Comparison of ENCODE assay signal across 10 cellular contexts in the genomic region with DNA sequence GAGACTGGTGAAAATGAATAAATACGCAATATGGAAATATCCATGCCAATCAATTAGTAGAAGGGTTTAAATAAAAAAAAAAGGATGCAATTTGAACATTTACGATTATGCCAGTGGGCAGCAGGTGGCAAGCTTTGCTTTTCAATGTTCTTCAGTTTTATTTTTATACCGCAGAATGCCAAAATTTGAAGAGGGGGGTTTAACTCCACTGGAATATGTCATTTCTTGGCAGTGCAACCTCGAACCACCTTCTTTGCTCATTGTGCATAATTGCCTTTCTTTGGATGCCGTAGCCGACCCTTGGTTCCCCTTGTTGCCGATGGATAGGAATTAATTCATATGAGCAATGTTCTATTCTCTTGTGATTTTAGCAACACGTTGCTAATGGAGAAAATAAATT.
DNase-seq lines count a peak whose midpoint lies in the region; ATAC-seq and TF ChIP-seq lines count a peak whose summit lies in the region.
"Had no signal": no experiment of that assay in that cellular context is flagged by ENCODE, and none has a peak within 500 bp of the region (broad histone marks: within the 10 kb centered on the region; RNA-seq: fewer than 3 reads in every experiment).

No MANE protein-coding gene starts in this region.

- H4K91ac ChIP-seq in IMR-90 (ENCODE audit: insufficient read depth, low read depth, low read length) (no peak overlapping the region), neuronal stem cell (ENCODE audit: low read depth, low read length, poor library complexity) (no peak overlapping the region)

- no peaks in the 10 kb centered on the region for H4K20me1 ChIP-seq in IMR-90 (ENCODE audit: insufficient read depth, low read length)

- H3K4ac ChIP-seq in IMR-90 (ENCODE audit: low read depth, low read length) (no peak overlapping the region), neuronal stem cell (ENCODE audit: low read length) (no peak overlapping the region)

- CTCF ChIA-PET in IMR-90 (lab: Yijun Ruan, JAX), result interaction anchor here (0.6 to 1.6 kb wide), 2 partner anchors 17 to 260 kb away, joined by 3 to 4 read pairs; no protein-coding TSS in a partner anchor

- H3K9ac ChIP-seq in IMR-90 (ENCODE audit: low read depth, low read length) (no peak overlapping the region), neuronal stem cell (ENCODE audit: low read depth, low read length, poor library complexity) (no peak overlapping the region)

- peak; percentile 38 for TF ChIP-seq CTCF in IMR-90 (conservative IDR thresholded peaks at IDR 0.05; ENCODE audit: low read depth, low read length)
- TF ChIP-seq CTCF in WI38 (IDR thresholded peaks at IDR 0.05; ENCODE audit: low read depth, low read length), result peak; percentile 33; the same call in 1 of the 2 replicates

- H4K8ac ChIP-seq in IMR-90 (ENCODE audit: low read depth in 2 of 2, low read length in 2 of 2), result no peak overlapping the region; a peak in 1 of 4 replicates
- H4K8ac ChIP-seq in neuronal stem cell (ENCODE audit: low read depth, low read length), result no peak overlapping the region

- H2BK15ac ChIP-seq in IMR-90 (ENCODE audit: low read depth, low read length) (no peak overlapping the region), neuronal stem cell (ENCODE audit: low read length) (no peak overlapping the region)

- POLR2A ChIA-PET in IMR-90 (lab: Charles Lee; ENCODE audit: unreplicated experiment), result no interaction called here

- dilution Hi-C loops in IMR-90 (cut with HindIII; ENCODE audit: low sequenced_read_pairs, unreplicated experiment), result no loop called here

- H3K4me3 ChIP-seq in IMR-90 (ENCODE audit: insufficient read depth, low read depth, low read length), result no peak overlapping the region
- no peak overlapping the region for H3K4me3 ChIP-seq in WI38 (ENCODE audit: low read depth, low read length)
- no peak overlapping the region for H3K4me3 ChIP-seq in neuronal stem cell (ENCODE audit: low read length in 2 of 2)

- no peak for TF ChIP-seq POLR2A in IMR-90 (IDR thresholded peaks at IDR 0.05; ENCODE audit: low read depth, low read length)

- H2BK120ac ChIP-seq in IMR-90 (ENCODE audit: low read depth, low read length) (no peak overlapping the region), neuronal stem cell (ENCODE audit: low read depth, low read length) (no peak overlapping the region)

- H3K36me3 ChIP-seq in IMR-90 (ENCODE audit: control insufficient read depth, insufficient read depth, low read length) (no peaks in the 10 kb centered on the region), neuronal stem cell (replicated peaks in 1 of 2; ENCODE audit: control insufficient read depth in 2 of 2, insufficient read depth in 2 of 2, low read length in 2 of 2) (no peaks in the 10 kb centered on the region)

- no peaks in the 10 kb centered on the region for H3K9me1 ChIP-seq in IMR-90 (ENCODE audit: insufficient read depth, low read length)

- peak; percentile 43 for TF ChIP-seq RAD21 in IMR-90 (IDR thresholded peaks at IDR 0.05; ENCODE audit: low read length)

- H2AK9ac ChIP-seq in IMR-90 (replicated peaks; ENCODE audit: low read depth, low read length, poor library complexity), result no peak overlapping the region

- H3K27ac ChIP-seq in IMR-90 (ENCODE audit: insufficient read depth, low read length), result no peak overlapping the region
- H3K27ac ChIP-seq in neuronal stem cell (replicated peaks; ENCODE audit: low read length), result no peak overlapping the region

- H2BK20ac ChIP-seq in IMR-90 (ENCODE audit: low read depth, low read length), result peak overlapping the region; percentile 46; the same call in 1 of the 2 replicates

- no CpG with 5 or more reads among the region's 8 CpGs for WGBS in IMR-90 (ENCODE audit: extremely low coverage in 2 of 2, insufficient read length in 1 of 2), 2 experiments
- no CpG with 5 or more reads among the region's 8 CpGs for WGBS in neuronal stem cell (ENCODE audit: extremely low coverage in 2 of 2, insufficient read length in 2 of 2, insufficient replicate concordance in 1 of 2), 2 donors

- H3K23ac ChIP-seq in IMR-90 (ENCODE audit: low read depth, low read length), result no peak overlapping the region
- H3K23ac ChIP-seq in neuronal stem cell (ENCODE audit: low read depth, low read length, poor library complexity), result no peak overlapping the region

- H3K4me2 ChIP-seq in IMR-90 (ENCODE audit: low read depth, low read length) (no peak overlapping the region), neuronal stem cell (ENCODE audit: insufficient read depth, low read length, poor library complexity, severe bottlenecking) (no peak overlapping the region)

- no peak overlapping the region for H3K18ac ChIP-seq in IMR-90 (ENCODE audit: low read depth, low read length)
- no peak overlapping the region for H3K18ac ChIP-seq in neuronal stem cell (ENCODE audit: low read length)

- no peak overlapping the region for H4K5ac ChIP-seq in IMR-90 (ENCODE audit: low read depth, low read length)

- H2BK12ac ChIP-seq in neuronal stem cell (ENCODE audit: low read length), result no peak overlapping the region

- H3K9me3 ChIP-seq in IMR-90 (ENCODE audit: control insufficient read depth, insufficient read depth, low read length) (no peaks in the 10 kb centered on the region), neuronal stem cell (replicated peaks in 1 of 2; ENCODE audit: control insufficient read depth in 2 of 2, insufficient read depth in 1 of 2, low read depth in 1 of 2, low read length in 2 of 2) (no peaks in the 10 kb centered on the region)

- H2AFZ ChIP-seq in IMR-90 (replicated peaks; ENCODE audit: low read length, poor library complexity) (no peak overlapping the region), neuronal stem cell (ENCODE audit: low read length) (no peak overlapping the region)

- in situ Hi-C loops in IMR-90 (cut with MboI; ENCODE audit: low sequenced_read_pairs), result loop anchor here (5.0 to 25.0 kb wide), 2 partner anchors 228 to 262 kb away; no protein-coding TSS in a partner anchor

- H2BK5ac ChIP-seq in IMR-90 (ENCODE audit: low read depth, low read length, poor library complexity, severe bottlenecking) (no peak overlapping the region), neuronal stem cell (ENCODE audit: low read length) (no peak overlapping the region)

- H3K79me1 ChIP-seq in IMR-90 (ENCODE audit: low read depth in 1 of 2, low read length in 2 of 2) (peaks cover 20 to 29% of the 10 kb centered on the region in 2 experiments), neuronal stem cell (ENCODE audit: low read depth, low read length) (no peaks in the 10 kb centered on the region)

- no peak for ATAC-seq in IMR-90 (ENCODE audit: low read depth)
- peak; percentile 64 to 71 for ATAC-seq in left cardiac atrium
- no peak for ATAC-seq in HG03159 (IDR thresholded peaks at IDR 0.05; ENCODE audit: unreplicated experiment)
- ATAC-seq: activated T-helper 17 cell treated with anti-CD3 and anti-CD28 coated beads, Interleukin-2, amount 50 U/mL, for 72 hours had no signal

- no peak overlapping the region for H3K14ac ChIP-seq in IMR-90 (replicated peaks; ENCODE audit: low read depth, low read length)
- H3K14ac ChIP-seq in neuronal stem cell (ENCODE audit: low read length), result no peak overlapping the region

- intact Hi-C loops in IMR-90 (cut with micrococcal nuclease) (loop anchor here (5.0 to 10.0 kb wide), 2 partner anchors 238 to 550 kb away; no protein-coding TSS in a partner anchor), left cardiac atrium (cut with DNase I) (loop anchor here in 1 of 2 donors (2.0 to 10.0 kb wide), 5 partner anchors 82 to 550 kb away; no protein-coding TSS in a partner anchor)

- peaks cover 4% of the 10 kb centered on the region for H3K4me1 ChIP-seq in IMR-90 (ENCODE audit: control insufficient read depth, insufficient read depth, low read length)
- peaks cover 6 to 10% of the 10 kb centered on the region in 2 donors for H3K4me1 ChIP-seq in neuronal stem cell (ENCODE audit: control insufficient read depth in 2 of 2, insufficient read depth in 1 of 2, low read depth in 1 of 2, low read length in 2 of 2)

- H3K27me3 ChIP-seq in IMR-90 (ENCODE audit: control insufficient read depth, insufficient read depth, low read length) (no peaks in the 10 kb centered on the region), neuronal stem cell (ENCODE audit: control insufficient read depth in 3 of 3, insufficient read depth in 3 of 3, low read depth in 1 of 3, low read length in 3 of 3) (no peaks in the 10 kb centered on the region)

- no peak overlapping the region for H2AK5ac ChIP-seq in IMR-90 (ENCODE audit: low read depth, low read length)
- no peak overlapping the region for H2AK5ac ChIP-seq in neuronal stem cell (ENCODE audit: low read depth, low read length)

- H3K56ac ChIP-seq in IMR-90 (ENCODE audit: extremely low read depth, insufficient read depth, low read length), result no peak overlapping the region

- no TSS peak for BruUV-seq in IMR-90 (replicated peaks; lab: Mats Ljungman, UMichigan)

- DNase-seq in IMR-90 (no peak), left cardiac atrium (no peak), superior temporal gyrus (ENCODE audit: extremely low spot score) (peak; percentile 73), activated gamma-delta T cell treated with Interleukin-2 at 50 U/mL for 16 hours (no peak), neuronal stem cell (ENCODE audit: low spot score) (no peak), glomerular visceral epithelial cell (ENCODE audit: extremely low spot score) (no peak)
- DNase-seq: stimulated activated CD4-positive, alpha-beta T cell treated with anti-CD3 and anti-CD28 coated beads, Interleukin-4, amount 100 ng/mL, for 24 hours had no signal

TF ChIP-seq in IMR-90, 13 proteins besides CTCF, POLR2A, EP300 and RAD21:
- TF ChIP-seq, protein P1, sequence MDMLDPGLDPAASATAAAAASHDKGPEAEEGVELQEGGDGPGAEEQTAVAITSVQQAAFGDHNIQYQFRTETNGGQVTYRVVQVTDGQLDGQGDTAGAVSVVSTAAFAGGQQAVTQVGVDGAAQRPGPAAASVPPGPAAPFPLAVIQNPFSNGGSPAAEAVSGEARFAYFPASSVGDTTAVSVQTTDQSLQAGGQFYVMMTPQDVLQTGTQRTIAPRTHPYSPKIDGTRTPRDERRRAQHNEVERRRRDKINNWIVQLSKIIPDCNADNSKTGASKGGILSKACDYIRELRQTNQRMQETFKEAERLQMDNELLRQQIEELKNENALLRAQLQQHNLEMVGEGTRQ (IDR thresholded peaks at IDR 0.05; ENCODE audit: low read depth, low read length), result no peak
- TF ChIP-seq SMC3 (IDR thresholded peaks at IDR 0.05; ENCODE audit: low read depth, low read length), result peak; percentile 41
- TF ChIP-seq RCOR1 (IDR thresholded peaks at IDR 0.05; ENCODE audit: insufficient replicate concordance, low read length), result no peak

Comparison
In these comparisons a context has a peak if more than half of its experiments do, and no peak if none do; other contexts are left out.
1. ATAC-seq: peak in left cardiac atrium (2 of 2); none in IMR-90 (single experiment) and HG03159 (single experiment).